In genomic region chr20:23776067-23776771, GRCh38 we compare ENCODE assay signal across 24 cellular contexts.
A peak's percentile ranks its signal among the peaks of the same experiment; 100 is the strongest.
DNase-seq lines count a peak whose midpoint lies in the region; ATAC-seq and TF ChIP-seq lines count a peak whose summit lies in the region.
"Had no signal": no experiment of that assay in that cellular context is flagged by ENCODE, and none has a peak within 500 bp of the region (broad histone marks: within the 10 kb centered on the region; RNA-seq: fewer than 3 reads in every experiment).

No MANE protein-coding gene starts in this region.

- DNase-seq in NCI-H1694 (lab: John Stamatoyannopoulos, UW) (peak; percentile 2), NCI-H1694 treated with DMSO at 0.1 percent for 48 hours (lab: John Stamatoyannopoulos, UW) (no peak), coronary artery (ENCODE audit: low spot score) (peak; percentile 33), kidney tubule cell (ENCODE audit: low spot score) (peak; percentile 23), stromal cell of bone marrow (ENCODE audit: low read depth) (peak; percentile 21), SW480 (ENCODE audit: low spot score) (no peak), GM03348 (ENCODE audit: low spot score) (no peak)
- DNase-seq: activated CD4-positive, CD25-positive, alpha-beta regulatory T cell treated with anti-CD3 and anti-CD28 coated beads, Interleukin-2, amount 50 U/mL, for 72 hours; activated naive CD4-positive, alpha-beta T cell treated with Interleukin-2 at 50 U/mL for 16 hours; activated T-cell treated with anti-CD3 and anti-CD28 coated beads, Interleukin-2, amount 50 U/mL, for 24 hours; AML-193; cerebellar nuclear complex; DND-41; effector memory CD4-positive, alpha-beta T cell; esophagus squamous epithelium; left ventricle myocardium superior; NCI-H345; NK-92 treated with Interleukin-12 subunit alpha and Interleukin-12 subunit beta, amount 100 ng/mL, for 24 hours; RPMI8226; SK-N-SH had no signal

- no peak overlapping the region for H3K4me3 ChIP-seq in coronary artery
- H3K4me3 ChIP-seq: esophagus squamous epithelium, K562 had no signal

- ATAC-seq in GM21825 (IDR thresholded peaks at IDR 0.05; ENCODE audit: unreplicated experiment), result no peak
- ATAC-seq: K562, left ventricle myocardium superior had no signal

- no peak overlapping the region for H3K27ac ChIP-seq in coronary artery
- H3K27ac ChIP-seq: 22Rv1, esophagus squamous epithelium, neutrophil had no signal

- no peak for TF ChIP-seq CTCF in coronary artery (IDR thresholded peaks at IDR 0.05)

Comparison
In these comparisons a context has a peak if more than half of its experiments do, and no peak if none do; other contexts are left out.
1. DNase-seq: peak in NCI-H1694 (single experiment), coronary artery (single experiment), kidney tubule cell (single experiment) and stromal cell of bone marrow (single experiment); none in NCI-H1694 treated with DMSO at 0.1 percent for 48 hours (single experiment), SW480 (single experiment) and GM03348 (single experiment).